14 cellular contexts compared by ENCODE assay signal in the genomic region with DNA sequence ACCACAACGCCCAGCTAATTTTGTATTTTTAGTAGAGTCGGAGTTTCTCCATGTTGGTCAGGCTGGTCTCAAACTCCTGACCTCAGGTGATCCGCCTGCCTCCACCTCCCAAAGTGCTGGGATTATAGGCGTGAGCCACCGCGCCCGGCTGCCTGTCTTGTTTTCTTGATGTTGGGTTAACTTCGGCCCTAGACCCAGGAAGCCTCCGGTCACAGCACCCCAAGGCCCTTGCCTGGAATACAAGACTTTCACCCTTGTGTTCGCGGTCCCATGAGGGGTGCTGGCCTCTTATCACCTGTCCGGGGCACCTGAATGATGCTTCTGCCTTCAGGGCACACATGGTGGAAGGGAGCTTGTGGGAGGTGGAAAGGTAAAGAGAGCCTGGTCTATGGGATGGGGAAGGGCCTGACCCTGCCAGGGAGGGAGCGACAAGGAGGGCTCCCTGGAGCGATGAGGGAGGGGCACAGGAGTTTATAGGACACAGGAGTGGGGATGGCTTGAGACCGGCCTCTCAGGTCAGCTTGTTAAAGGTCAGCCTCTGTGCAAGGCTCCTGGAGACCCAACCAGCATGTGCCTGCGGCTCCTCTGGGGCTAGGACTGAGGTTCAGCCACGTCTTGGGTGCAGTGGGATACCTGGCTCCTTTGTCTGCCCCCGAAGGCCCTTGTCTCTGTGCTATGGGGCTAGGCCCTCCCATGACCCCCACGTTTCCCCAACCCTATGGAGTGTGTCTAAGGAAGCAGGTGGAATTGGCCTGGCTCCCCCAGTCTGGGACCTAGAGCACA.
"Had no signal": no experiment of that assay in that cellular context is flagged by ENCODE, and none has a peak within 500 bp of the region (broad histone marks: within the 10 kb centered on the region; RNA-seq: fewer than 3 reads in every experiment).

No MANE protein-coding gene starts in this region.

- H3K9me3 Mint-ChIP-seq: activated B cell treated with CpG ODN at 0.5 μM for 24 hours had no signal

- DNase-seq: activated B cell treated with CpG ODN at 0.5 μM for 24 hours; activated naive CD4-positive, alpha-beta T cell treated with anti-CD3 and anti-CD28 coated beads, Interleukin-2, amount 50 U/mL, for 16 hours; activated T-cell treated with anti-CD3 and anti-CD28 coated beads for 4 hours; islet precursor cell; SHP77; SK-N-SH; stimulated activated CD4-positive, alpha-beta T cell treated with anti-CD3 and anti-CD28 coated beads, Interleukin-15, amount 100 ng/mL, for 24 hours; stimulated activated CD4-positive, alpha-beta T cell treated with anti-CD3 and anti-CD28 coated beads, Interleukin-4, amount 100 ng/mL, for 1 hour; stimulated activated naive CD4-positive, alpha-beta T cell treated with Interleukin-2 at 50 U/mL for 16 hours; substantia nigra; T-helper 17 cell; trophoblast cell had no signal

- H3K4me2 ChIP-seq: SK-N-SH had no signal

- H3K27me3 ChIP-seq: neutrophil had no signal

- H3K27me3 Mint-ChIP-seq: activated B cell treated with CpG ODN at 0.5 μM for 24 hours, T-helper 17 cell had no signal

- H3K27ac ChIP-seq: neutrophil had no signal

- ATAC-seq: T-helper 17 cell had no signal

- H3K4me3 ChIP-seq: skin epidermis had no signal

- H3K9me3 ChIP-seq: neutrophil, SK-N-SH had no signal

- H3K27ac Mint-ChIP-seq: T-helper 17 cell had no signal

- H3K36me3 ChIP-seq: neutrophil had no signal

- H3K9ac ChIP-seq: SK-N-SH had no signal

- H3K4me3 Mint-ChIP-seq: activated B cell treated with CpG ODN at 0.5 μM for 24 hours, T-helper 17 cell had no signal
